1 cellular context compared by ENCODE assay signal in the genomic region with DNA sequence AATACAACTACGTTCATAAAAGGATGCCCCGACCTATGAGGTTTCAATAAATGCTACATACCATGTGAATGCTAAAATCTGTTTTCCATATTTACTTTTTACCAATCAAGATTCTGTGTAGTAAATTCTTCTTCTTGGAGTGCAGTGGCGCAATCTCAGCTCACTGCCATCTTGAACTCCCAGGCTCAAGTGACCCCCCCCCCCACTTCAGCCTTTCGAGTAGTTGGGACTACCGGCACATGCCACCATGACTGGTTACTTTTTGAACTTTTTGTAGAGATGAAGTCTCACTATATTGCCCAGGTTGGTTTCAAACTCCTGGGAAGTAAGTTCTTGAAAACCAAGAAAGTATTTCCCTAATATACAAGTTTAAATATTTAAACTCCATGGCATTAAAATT.
TF ChIP-seq lines count a peak whose summit lies in the region.

No MANE protein-coding gene starts in this region.

TF ChIP-seq in IMR-90, 13 proteins besides CTCF, POLR2A, EP300 and RAD21:
- TF ChIP-seq MXI1 (IDR thresholded peaks at IDR 0.05; ENCODE audit: borderline replicate concordance, low read depth, low read length) (no peak), RFX5 (IDR thresholded peaks at IDR 0.05; ENCODE audit: low read depth, low read length) (no peak), CEBPB (IDR thresholded peaks at IDR 0.05; ENCODE audit: low read depth, low read length) (no peak), NFE2L2 (IDR thresholded peaks at IDR 0.05; ENCODE audit: low read depth, low read length) (no peak), RCOR1 (IDR thresholded peaks at IDR 0.05; ENCODE audit: insufficient replicate concordance, low read length) (no peak), CHD1 (IDR thresholded peaks at IDR 0.05; ENCODE audit: low read depth, low read length) (no peak), ELK1 (IDR thresholded peaks at IDR 0.05; ENCODE audit: borderline replicate concordance, low read depth, low read length) (no peak), MAFK (IDR thresholded peaks at IDR 0.05; ENCODE audit: low read depth, low read length) (no peak), SMC3 (IDR thresholded peaks at IDR 0.05; ENCODE audit: low read depth, low read length) (no peak), FOS (IDR thresholded peaks at IDR 0.05; ENCODE audit: low read depth, low read length) (no peak), BHLHE40 (IDR thresholded peaks at IDR 0.05; ENCODE audit: low read depth, low read length) (no peak)
- TF ChIP-seq, protein P1, sequence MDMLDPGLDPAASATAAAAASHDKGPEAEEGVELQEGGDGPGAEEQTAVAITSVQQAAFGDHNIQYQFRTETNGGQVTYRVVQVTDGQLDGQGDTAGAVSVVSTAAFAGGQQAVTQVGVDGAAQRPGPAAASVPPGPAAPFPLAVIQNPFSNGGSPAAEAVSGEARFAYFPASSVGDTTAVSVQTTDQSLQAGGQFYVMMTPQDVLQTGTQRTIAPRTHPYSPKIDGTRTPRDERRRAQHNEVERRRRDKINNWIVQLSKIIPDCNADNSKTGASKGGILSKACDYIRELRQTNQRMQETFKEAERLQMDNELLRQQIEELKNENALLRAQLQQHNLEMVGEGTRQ (IDR thresholded peaks at IDR 0.05; ENCODE audit: low read depth, low read length), result no peak
